Comparison of ENCODE assay signal across 8 cellular contexts in the genomic region with DNA sequence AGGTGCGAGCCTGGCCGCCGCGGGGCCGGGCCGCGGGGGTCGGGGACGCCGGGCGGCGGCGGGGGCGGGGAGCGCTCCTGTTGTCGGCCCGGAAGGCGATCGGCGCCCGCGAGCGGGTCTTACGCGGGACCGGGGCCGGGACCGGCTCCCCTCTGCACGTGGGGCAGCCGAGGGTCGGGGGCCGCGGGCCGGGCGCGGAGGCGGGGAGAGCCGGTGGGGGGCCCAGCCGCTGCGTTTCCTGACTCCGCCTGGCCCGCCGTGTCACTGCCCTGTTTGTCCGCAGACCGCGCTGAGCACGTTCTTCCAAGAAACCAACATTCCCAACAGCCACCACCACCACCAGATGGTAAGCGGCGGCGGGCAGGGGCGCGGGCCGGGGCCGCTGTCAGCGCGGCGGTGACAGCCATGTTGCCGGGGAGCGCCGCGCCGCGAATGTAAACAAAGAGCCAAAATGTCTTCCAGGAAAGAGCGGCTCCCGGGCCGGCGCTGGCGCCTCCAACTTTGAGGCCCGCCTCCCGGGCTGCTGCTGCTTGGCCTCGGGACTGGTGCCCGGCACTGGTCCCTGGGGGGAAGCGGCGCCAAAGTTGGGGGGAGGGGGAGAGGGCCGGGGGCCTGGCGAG. TPM values are rescaled to one million over a fixed set of nuclear protein-coding genes. Genes with fewer than 3 reads are reported as not detected.
DNase-seq lines count a peak whose midpoint lies in the region; ATAC-seq and TF ChIP-seq lines count a peak whose summit lies in the region.

No MANE protein-coding gene starts in this region.

- no peak for TF ChIP-seq CTCF in epithelial cell of esophagus (IDR thresholded peaks at IDR 0.05; ENCODE audit: insufficient read depth, low read depth, low read length, missing control alignments)

- ATAC-seq in HG03442 (IDR thresholded peaks at IDR 0.05; ENCODE audit: unreplicated experiment) (no peak), HG02588 (IDR thresholded peaks at IDR 0.05; ENCODE audit: unreplicated experiment) (no peak)

- peak overlapping the region; percentile 88 for H3K9ac ChIP-seq in mucosa of stomach (ENCODE audit: low read length)

- peaks cover 72% of the 10 kb centered on the region for H3K4me1 ChIP-seq in mucosa of stomach (ENCODE audit: control insufficient read depth, insufficient read depth, low read length)

- H3K4me3 ChIP-seq in epithelial cell of esophagus (ENCODE audit: low read length): peak overlapping the region; percentile 65
- peak overlapping the region; percentile 26 for H3K4me3 ChIP-seq in mucosa of stomach (ENCODE audit: low read length)

- H3K27me3 ChIP-seq in mucosa of stomach (ENCODE audit: control insufficient read depth, insufficient read depth, low read length): no peaks in the 10 kb centered on the region

- in situ Hi-C loops in G401 (cut with HindIII; ENCODE audit: low sequenced_read_pairs): no loop called here

- peaks cover 6% of the 10 kb centered on the region for H3K36me3 ChIP-seq in mucosa of stomach (ENCODE audit: control insufficient read depth, insufficient read depth, low read length)

- H3K9me3 ChIP-seq in mucosa of stomach (ENCODE audit: control insufficient read depth, low read length): no peaks in the 10 kb centered on the region

- DNase-seq in G401 (ENCODE audit: low spot score) (peak; percentile 36), M059J (ENCODE audit: low read depth) (peak; percentile 45), epithelial cell of esophagus (ENCODE audit: low read depth) (peak; percentile 60), ureter (ENCODE audit: low spot score) (peak; percentile 74)
- DNase-seq in activated CD8-positive, alpha-beta memory T cell treated with anti-CD3 and anti-CD28 coated beads, Interleukin-2, amount 50 U/mL, for 4 hours: peak; percentile 54

RNA-seq across cellular contexts. Expression of a gene that starts 0.6 kb away (rescaled TPM):
- total RNA-seq in G401 (2014; rRNA removed; shearing (Covaris generic)): 4.8 and 8.7 TPM in 2 replicates
- 11.8 and 25.6 TPM in 2 replicates for total RNA-seq in M059J (2014; rRNA removed; shearing (Covaris generic))
- total RNA-seq in ureter: 89.1 TPM

RNA-seq across cellular contexts. Expression of a gene that starts 25.4 kb away (rescaled TPM):
- 4.4 and 5.5 TPM in 2 replicates for total RNA-seq in G401 (2014; rRNA removed; shearing (Covaris generic))
- total RNA-seq in M059J (2014; rRNA removed; shearing (Covaris generic)): 4.1 and 6.7 TPM in 2 replicates
- total RNA-seq in ureter: 4.3 TPM

RNA-seq across cellular contexts. Expression of a gene that starts 42.3 kb away (rescaled TPM):
- 0.47 and 1.4 TPM in 2 replicates for total RNA-seq in G401 (2014; rRNA removed; shearing (Covaris generic))
- total RNA-seq in M059J (2014; rRNA removed; shearing (Covaris generic)): 1.7 and 1.9 TPM in 2 replicates
- total RNA-seq in ureter: 1.9 TPM
